ENCODE assay signal across 9 cellular contexts in genomic region chr19:1400281-1401137, GRCh38. TPM values are rescaled to one million over a fixed set of nuclear protein-coding genes. Genes with fewer than 3 reads are reported as not detected.
A peak's percentile ranks its signal among the peaks of the same experiment; 100 is the strongest.
DNase-seq lines count a peak whose midpoint lies in the region; ATAC-seq and TF ChIP-seq lines count a peak whose summit lies in the region.
"Had no signal": no experiment of that assay in that cellular context is flagged by ENCODE, and none has a peak within 500 bp of the region (broad histone marks: within the 10 kb centered on the region; RNA-seq: fewer than 3 reads in every experiment).

No MANE protein-coding gene starts in this region.

- H3K27ac ChIP-seq in SJCRH30 (no peak overlapping the region), esophagus squamous epithelium (peak overlapping the region; percentile 28 to 61 (median 41))
- H3K27ac ChIP-seq: epithelial cell of prostate had no signal

- DNase-seq in stimulated activated naive CD8-positive, alpha-beta T cell treated with anti-CD3 and anti-CD28 coated beads, Interleukin-15, Interleukin-2, amounts not matched to agents 100 U/mL and 50 U/mL, for 24 hours, result no peak
- DNase-seq in SJCRH30 (peak; percentile 82 to 85), esophagus squamous epithelium (lab: John Stamatoyannopoulos, UW) (no peak), neural crest cell (ENCODE audit: low read depth, low spot score) (no peak), NCI-H1048 (lab: John Stamatoyannopoulos, UW) (no peak), inferior parietal cortex (ENCODE audit: extremely low spot score) (no peak)

- H3K9me3 ChIP-seq in SJCRH30 (replicated peaks), result no peaks in the 10 kb centered on the region
- no peaks in the 10 kb centered on the region for H3K9me3 ChIP-seq in esophagus squamous epithelium

- H3K4me3 ChIP-seq in SJCRH30, result peak overlapping the region; percentile 58
- peak overlapping the region; percentile 46 to 83 (median 56) for H3K4me3 ChIP-seq in esophagus squamous epithelium

- TF ChIP-seq POLR2A in esophagus squamous epithelium (IDR thresholded peaks at IDR 0.05), result no peak

- intact Hi-C loops in esophagus squamous epithelium (cut with DNase I), result loop anchor here (10.0 kb wide), 1 partner anchor 126 kb away; the partner anchor contains the start of gene FAM174C

- no peaks in the 10 kb centered on the region for H3K36me3 ChIP-seq in SJCRH30
- H3K36me3 ChIP-seq in esophagus squamous epithelium, result no peaks in the 10 kb centered on the region

- no peak for ATAC-seq in stimulated activated naive CD8-positive, alpha-beta T cell treated with anti-CD3 and anti-CD28 coated beads, Interleukin-15, Interleukin-2, amounts not matched to agents 100 U/mL and 50 U/mL, for 24 hours
- no peak for ATAC-seq in GM21737 (IDR thresholded peaks at IDR 0.05; ENCODE audit: unreplicated experiment)

- H3K27me3 ChIP-seq in SJCRH30 (peaks cover 6% of the 10 kb centered on the region; the same call in 1 of the 2 replicates), esophagus squamous epithelium (peaks cover 0 to 5% (median 0%) of the 10 kb centered on the region in 4 donors)

- H3K9me3 Mint-ChIP-seq in stimulated activated naive CD8-positive, alpha-beta T cell treated with anti-CD3 and anti-CD28 coated beads, Interleukin-15, Interleukin-2, amounts not matched to agents 100 ng/mL and 50 ng/mL, for 24 hours, result no peaks in the 10 kb centered on the region
- no peaks in the 10 kb centered on the region for H3K9me3 Mint-ChIP-seq in neural crest cell

- H3K4me1 Mint-ChIP-seq in stimulated activated naive CD8-positive, alpha-beta T cell treated with anti-CD3 and anti-CD28 coated beads, Interleukin-15, Interleukin-2, amounts not matched to agents 100 ng/mL and 50 ng/mL, for 24 hours (ENCODE audit: low read depth), result peaks cover 6% of the 10 kb centered on the region
- no peaks in the 10 kb centered on the region for H3K4me1 Mint-ChIP-seq in neural crest cell

- peaks cover 2% of the 10 kb centered on the region; the same call in 1 of the 2 replicates for H3K4me1 ChIP-seq in SJCRH30
- peaks cover 36 to 65% (median 37%) of the 10 kb centered on the region in 3 donors for H3K4me1 ChIP-seq in esophagus squamous epithelium

- TF ChIP-seq CTCF in esophagus squamous epithelium (IDR thresholded peaks at IDR 0.05), result no peak
- TF ChIP-seq CTCF in neural crest cell (conservative IDR thresholded peaks at IDR 0.05), result no peak

- no peak overlapping the region for H3K27ac Mint-ChIP-seq in stimulated activated naive CD8-positive, alpha-beta T cell treated with anti-CD3 and anti-CD28 coated beads, Interleukin-15, Interleukin-2, amounts not matched to agents 100 ng/mL and 50 ng/mL, for 24 hours
- no peak overlapping the region for H3K27ac Mint-ChIP-seq in neural crest cell (ENCODE audit: unreplicated experiment)

- peak overlapping the region; percentile 74 for H3K4me3 Mint-ChIP-seq in stimulated activated naive CD8-positive, alpha-beta T cell treated with anti-CD3 and anti-CD28 coated beads, Interleukin-15, Interleukin-2, amounts not matched to agents 100 ng/mL and 50 ng/mL, for 24 hours
- peak overlapping the region; percentile 70 for H3K4me3 Mint-ChIP-seq in neural crest cell

- H3K27me3 Mint-ChIP-seq in stimulated activated naive CD8-positive, alpha-beta T cell treated with anti-CD3 and anti-CD28 coated beads, Interleukin-15, Interleukin-2, amounts not matched to agents 100 ng/mL and 50 ng/mL, for 24 hours, result peaks cover 3% of the 10 kb centered on the region
- H3K27me3 Mint-ChIP-seq in neural crest cell (ENCODE audit: low read depth), result no peaks in the 10 kb centered on the region

- H3K36me3 Mint-ChIP-seq in stimulated activated naive CD8-positive, alpha-beta T cell treated with anti-CD3 and anti-CD28 coated beads, Interleukin-15, Interleukin-2, amounts not matched to agents 100 ng/mL and 50 ng/mL, for 24 hours (ENCODE audit: low read depth), result no peaks in the 10 kb centered on the region
- no peaks in the 10 kb centered on the region for H3K36me3 Mint-ChIP-seq in neural crest cell (ENCODE audit: low read depth)

- 28 to 56% methylated on average over 10 to 11 of the region's 36 CpGs for WGBS in esophagus squamous epithelium, 2 donors

RNA-seq across cellular contexts. Expression of gene GAMT, which starts 0.8 kb away (rescaled TPM):
- 13.7 and 15.2 TPM in 2 replicates for total RNA-seq in SJCRH30 (2014; rRNA removed; shearing (Covaris generic))
- total RNA-seq in esophagus squamous epithelium, result 10 to 100 TPM in 3 of 4 donors, 1 to 10 TPM in 1; 2.4 to 40.0 (median 13.1) TPM
- 42.6 and 45.6 TPM in 2 replicates for total RNA-seq in neural crest cell

RNA-seq across cellular contexts. Expression of gene DAZAP1, which starts 6.9 kb away (rescaled TPM):
- 132 and 138 TPM in 2 replicates for total RNA-seq in SJCRH30 (2014; rRNA removed; shearing (Covaris generic))
- total RNA-seq in esophagus squamous epithelium, result 10 to 100 TPM; 60.2 to 76.0 (median 69.0) TPM
- total RNA-seq in neural crest cell, result 146 and 157 TPM in 2 replicates

RNA-seq across cellular contexts. Expression of gene NDUFS7, which starts 16.8 kb away (rescaled TPM):
- 31.4 and 39.6 TPM in 2 replicates for total RNA-seq in SJCRH30 (2014; rRNA removed; shearing (Covaris generic))
- 100 to 1,000 TPM; 124 to 191 (median 165) TPM for total RNA-seq in esophagus squamous epithelium
- total RNA-seq in neural crest cell, result 89.7 and 90.6 TPM in 2 replicates

RNA-seq across cellular contexts. Expression of gene RPS15, which starts 37.7 kb away (rescaled TPM):
- total RNA-seq in SJCRH30 (2014; rRNA removed; shearing (Covaris generic)), result 1,359 and 1,591 TPM in 2 replicates
- total RNA-seq in esophagus squamous epithelium, result 1,000 to 10,000 TPM; 2,502 to 3,774 (median 3,129) TPM
- total RNA-seq in neural crest cell, result 1,578 and 1,580 TPM in 2 replicates

RNA-seq across cellular contexts. Expression of gene APC2, which starts 49.4 kb away (rescaled TPM):
- total RNA-seq in SJCRH30 (2014; rRNA removed; shearing (Covaris generic)), result 0.13 and 0.24 TPM in 2 replicates
- under 1 TPM in 1 of 4 donors, not detected in 3; under 0.01 TPM for total RNA-seq in esophagus squamous epithelium
- 39.2 and 43.0 TPM in 2 replicates for total RNA-seq in neural crest cell

Comparison
In these comparisons a context has a peak if more than half of its experiments do, and no peak if none do; other contexts are left out.
1. DNase-seq: peak in SJCRH30 (2 of 2); none in stimulated activated naive CD8-positive, alpha-beta T cell treated with anti-CD3 and anti-CD28 coated beads, Interleukin-15, Interleukin-2, amounts not matched to agents 100 U/mL and 50 U/mL, for 24 hours (single experiment), esophagus squamous epithelium (single experiment), neural crest cell (single experiment), NCI-H1048 (single experiment) and inferior parietal cortex (single experiment).